Comparison of ENCODE assay signal across 8 cellular contexts in the genomic region with DNA sequence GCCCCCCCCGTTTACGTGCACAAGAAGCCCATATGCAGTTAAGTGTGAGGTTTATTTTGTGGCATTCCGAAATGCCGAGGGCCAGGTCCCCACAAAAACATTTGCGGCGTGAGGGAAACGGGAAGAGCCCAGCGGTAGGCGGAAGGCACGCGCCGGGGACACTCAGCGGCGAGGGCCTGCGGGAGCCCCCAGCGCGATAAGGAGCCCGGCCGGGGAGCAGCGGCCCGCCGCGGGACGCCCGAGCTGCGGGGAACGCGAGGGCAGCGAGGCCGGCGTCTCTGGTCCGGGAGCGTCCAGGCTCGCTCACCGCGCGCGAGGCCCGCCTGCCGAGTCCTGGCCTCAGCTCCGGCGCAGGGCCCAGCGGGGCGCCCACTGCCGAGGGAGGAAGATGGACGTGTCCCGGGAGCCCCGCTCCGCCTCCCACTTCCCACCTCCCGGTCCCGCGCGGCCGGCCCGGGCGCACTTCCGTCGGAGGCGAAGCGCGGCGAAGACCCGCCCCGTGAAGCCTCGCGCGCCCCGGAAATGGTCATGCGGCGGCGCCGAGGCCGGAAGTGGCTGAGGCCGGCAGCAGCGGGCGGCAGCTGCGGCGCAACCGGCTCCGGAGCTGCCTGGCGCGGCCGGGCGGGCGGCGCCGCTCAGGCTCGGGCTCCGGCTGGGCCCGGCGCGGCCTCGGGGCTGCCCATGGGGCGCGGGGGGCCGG. TPM values are rescaled to one million over a fixed set of nuclear protein-coding genes. Genes with fewer than 3 reads are reported as not detected.
DNase-seq lines count a peak whose midpoint lies in the region; ATAC-seq and TF ChIP-seq lines count a peak whose summit lies in the region.

Gene TRAPPC10 (plus strand): TSS at position 536 of the 700 bp plus-strand sequence. CDS start 185 bp downstream, outside the sequence.

- peak within 1 kb of the TSS; percentile 91 to 97 (median 96) for H3K27ac ChIP-seq in upper lobe of left lung

- TF ChIP-seq CTCF in GM10266 (IDR thresholded peaks at IDR 0.05; ENCODE audit: control insufficient read depth, insufficient read depth, low read depth, missing control alignments) (no peak), HFFc6 (IDR thresholded peaks at IDR 0.05) (no peak), progenitor cell of endocrine pancreas (IDR thresholded peaks at IDR 0.05; ENCODE audit: unreplicated experiment) (no peak), upper lobe of left lung (IDR thresholded peaks at IDR 0.05) (no peak)

- no peaks in the 10 kb centered on the region for H3K27me3 ChIP-seq in upper lobe of left lung

- no peaks in the 10 kb centered on the region for H3K36me3 ChIP-seq in upper lobe of left lung

- peak; percentile 91 to 94 for ATAC-seq in left cardiac atrium
- ATAC-seq in upper lobe of left lung (ENCODE audit: low FRiP score in 2 of 2), result peak; percentile 88 to 95

- H3K9me3 ChIP-seq in upper lobe of left lung, result no peaks in the 10 kb centered on the region

- H3K27ac Mint-ChIP-seq in HFFc6 (peak within 1 kb of the TSS; percentile 90), progenitor cell of endocrine pancreas (peak within 1 kb of the TSS; percentile 93)
- peak within 1 kb of the TSS; percentile 91 for H3K27ac Mint-ChIP-seq in T-helper 1 cell treated with Interleukin-12 subunit alpha and Interleukin-12 subunit beta and Interleukin-4 antibody, amounts not matched to agents 30 μg/mL and 1 μg/mL, for 36 hours

- 0 to 3% methylated on average over 10 to 12 of the region's 96 CpGs for WGBS in upper lobe of left lung, 2 donors

- peak in 3 of 4 donors; percentile 69 to 97 (median 88) for TF ChIP-seq POLR2A in upper lobe of left lung (IDR thresholded peaks at IDR 0.05)

- no peaks in the 10 kb centered on the region for H3K9me3 Mint-ChIP-seq in HFFc6
- no peaks in the 10 kb centered on the region for H3K9me3 Mint-ChIP-seq in T-helper 1 cell treated with Interleukin-12 subunit alpha and Interleukin-12 subunit beta and Interleukin-4 antibody, amounts not matched to agents 30 μg/mL and 1 μg/mL, for 36 hours
- H3K9me3 Mint-ChIP-seq in progenitor cell of endocrine pancreas (ENCODE audit: low read depth), result no peaks in the 10 kb centered on the region

- H3K4me1 Mint-ChIP-seq in HFFc6 (ENCODE audit: low read depth), result peaks cover 62% of the 10 kb centered on the region
- H3K4me1 Mint-ChIP-seq in T-helper 1 cell treated with Interleukin-12 subunit alpha and Interleukin-12 subunit beta and Interleukin-4 antibody, amounts not matched to agents 30 μg/mL and 1 μg/mL, for 36 hours (ENCODE audit: low read depth), result peaks cover 43% of the 10 kb centered on the region
- H3K4me1 Mint-ChIP-seq in progenitor cell of endocrine pancreas (ENCODE audit: low read depth), result peaks cover 19% of the 10 kb centered on the region

- H3K4me3 ChIP-seq in upper lobe of left lung, result peak within 1 kb of the TSS; percentile 75 to 99 (median 94)

- no peaks in the 10 kb centered on the region; the same call in 1 of the 2 replicates for H3K27me3 Mint-ChIP-seq in HFFc6 (ENCODE audit: insufficient read depth)
- peaks cover 4% of the 10 kb centered on the region for H3K27me3 Mint-ChIP-seq in T-helper 1 cell treated with Interleukin-12 subunit alpha and Interleukin-12 subunit beta and Interleukin-4 antibody, amounts not matched to agents 30 μg/mL and 1 μg/mL, for 36 hours (ENCODE audit: low read depth)
- H3K27me3 Mint-ChIP-seq in progenitor cell of endocrine pancreas, result peaks cover 3% of the 10 kb centered on the region

- no peaks in the 10 kb centered on the region; the same call in 1 of the 2 replicates for H3K36me3 Mint-ChIP-seq in HFFc6 (ENCODE audit: low read depth)
- H3K36me3 Mint-ChIP-seq in T-helper 1 cell treated with Interleukin-12 subunit alpha and Interleukin-12 subunit beta and Interleukin-4 antibody, amounts not matched to agents 30 μg/mL and 1 μg/mL, for 36 hours (ENCODE audit: low read depth), result peaks cover 14% of the 10 kb centered on the region
- no peaks in the 10 kb centered on the region for H3K36me3 Mint-ChIP-seq in progenitor cell of endocrine pancreas (ENCODE audit: insufficient read depth)

- peaks cover 21 to 47% (median 28%) of the 10 kb centered on the region in 4 donors for H3K4me1 ChIP-seq in upper lobe of left lung

- H3K4me3 Mint-ChIP-seq in HFFc6 (peak within 1 kb of the TSS; percentile 95), progenitor cell of endocrine pancreas (ENCODE audit: low read depth) (peak within 1 kb of the TSS; percentile 85)
- H3K4me3 Mint-ChIP-seq in T-helper 1 cell treated with Interleukin-12 subunit alpha and Interleukin-12 subunit beta and Interleukin-4 antibody, amounts not matched to agents 30 μg/mL and 1 μg/mL, for 36 hours, result peak within 1 kb of the TSS; percentile 90

- no peak for TF ChIP-seq EP300 in upper lobe of left lung (IDR thresholded peaks at IDR 0.05)

- intact Hi-C loops in left cardiac atrium (cut with DNase I), result no loop called here

- DNase-seq in GM10266 (ENCODE audit: extremely low spot score) (peak; percentile 94), HFFc6 (peak; percentile 72), NCI-H1092 treated with DMSO at 0.1 percent for 48 hours (lab: John Stamatoyannopoulos, UW) (peak; percentile 76), amniotic stem cell (lab: John Stamatoyannopoulos, UW) (peak; percentile 89), left cardiac atrium (peak; percentile 88), progenitor cell of endocrine pancreas (ENCODE audit: low spot score, unreplicated experiment) (peak; percentile 65), upper lobe of left lung (peak; percentile 87 to 97)

RNA-seq across cellular contexts. Expression of gene TRAPPC10, which starts in this region (rescaled TPM):
- 10 to 100 TPM; 24.1 to 29.4 (median 27.7) TPM for total RNA-seq in HFFc6 (2021; fragmentation: NEBNext Ultra II Directional; extraction: Animal tissue kit (Norgen Biotek cat#: 25700))
- total RNA-seq in left cardiac atrium (10 to 100 TPM; 17.0 to 24.9 TPM), progenitor cell of endocrine pancreas (40.4 and 42.7 TPM in 2 replicates), upper lobe of left lung (10 to 100 TPM; 36.3 to 46.8 (median 43.4) TPM)

Comparison
In these comparisons a context has a peak if more than half of its experiments do, and no peak if none do; other contexts are left out.
1. Peak in every context shown above with its lines: DNase-seq, ATAC-seq, H3K4me3 ChIP-seq and H3K27ac ChIP-seq.